In genomic region chr9:136881691-136882108, GRCh38 we compare ENCODE assay signal across 1 cellular context.
TF ChIP-seq lines count a peak whose summit lies in the region.

No MANE protein-coding gene starts in this region.

TF ChIP-seq in GM23338, 12 proteins besides CTCF, POLR2A, EP300 and RAD21 (continued from another document):
- TF ChIP-seq REST (IDR thresholded peaks at IDR 0.05; ENCODE audit: unreplicated experiment): no peak
- TF ChIP-seq ZNF331 (CRISPR knock-in tag; IDR thresholded peaks at IDR 0.05; ENCODE audit: low read depth): no peak
- TF ChIP-seq POLR2AphosphoS5 (IDR thresholded peaks at IDR 0.05; ENCODE audit: low read depth): no peak
- TF ChIP-seq CREB1 (CRISPR knock-in tag; IDR thresholded peaks at IDR 0.05; ENCODE audit: low read depth): no peak
- no peak for TF ChIP-seq NANOG (IDR thresholded peaks at IDR 0.05; ENCODE audit: borderline replicate concordance)
